24 cellular contexts compared by ENCODE assay signal in genomic region chr18:31607384-31607783, GRCh38. TPM values are rescaled to one million over a fixed set of nuclear protein-coding genes. Genes with fewer than 3 reads are reported as not detected.
A peak's percentile ranks its signal among the peaks of the same experiment; 100 is the strongest.
DNase-seq lines count a peak whose midpoint lies in the region; ATAC-seq and TF ChIP-seq lines count a peak whose summit lies in the region.
"Had no signal": no experiment of that assay in that cellular context is flagged by ENCODE, and none has a peak within 500 bp of the region (broad histone marks: within the 10 kb centered on the region; RNA-seq: fewer than 3 reads in every experiment).

No MANE protein-coding gene starts in this region.

- ATAC-seq in left lobe of liver (peak; percentile 96), GM19395 (IDR thresholded peaks at IDR 0.05; ENCODE audit: unreplicated experiment) (no peak), GM19397 (IDR thresholded peaks at IDR 0.05; ENCODE audit: unreplicated experiment) (no peak), T-helper 17 cell (no peak)
- ATAC-seq: CD8-positive, alpha-beta T cell; GM12878 had no signal

- peaks cover 2% of the 10 kb centered on the region for H3K9me3 Mint-ChIP-seq in progenitor cell of endocrine pancreas (ENCODE audit: low read depth)

- peaks cover 0 to 10% (median 6%) of the 10 kb centered on the region in 4 donors for H3K4me1 ChIP-seq in liver (ENCODE audit: control insufficient read depth in 4 of 4, insufficient read depth in 4 of 4, low read length in 3 of 4)
- H3K4me1 ChIP-seq: BE2C, Caco-2 had no signal

- no peaks in the 10 kb centered on the region for H3K27me3 Mint-ChIP-seq in progenitor cell of endocrine pancreas
- peaks cover 40% of the 10 kb centered on the region for H3K27me3 Mint-ChIP-seq in T-helper 17 cell
- H3K27me3 Mint-ChIP-seq: CD4-positive, CD25-positive, alpha-beta regulatory T cell had no signal

- WGBS in liver: 48% methylated on average over 5 of the region's 5 CpGs

- H3K36me3 ChIP-seq in liver (ENCODE audit: control insufficient read depth in 4 of 4, insufficient read depth in 3 of 4, low read depth in 1 of 4, low read length in 3 of 4): peaks cover 0 to 8% (median 0%) of the 10 kb centered on the region in 4 donors
- H3K36me3 ChIP-seq: BE2C, BLaER1 had no signal

- H3K4me3 ChIP-seq in liver (ENCODE audit: low read depth in 1 of 3, low read length in 3 of 3): no peak overlapping the region
- H3K4me3 ChIP-seq: BLaER1, GM12878 had no signal

- DNase-seq in left lobe of liver (ENCODE audit: low spot score) (peak; percentile 69), progenitor cell of endocrine pancreas (ENCODE audit: low spot score, unreplicated experiment) (no peak), T-helper 17 cell (no peak)
- DNase-seq: 8988T; ACHN; BE2C; C1 segment of cervical spinal cord; Caco-2; Calu3; CD4-positive, CD25-positive, alpha-beta regulatory T cell; CD8-positive, alpha-beta T cell; DND-41; EL; GDM1 had no signal

- H3K9ac ChIP-seq in liver (ENCODE audit: low read depth in 1 of 2, low read length in 2 of 2): no peak overlapping the region
- H3K9ac ChIP-seq: BLaER1 had no signal

- H3K27me3 ChIP-seq in liver (ENCODE audit: control insufficient read depth in 4 of 4, insufficient read depth in 4 of 4, low read length in 3 of 4): no peaks in the 10 kb centered on the region
- H3K27me3 ChIP-seq: BE2C, BLaER1 had no signal

- no peak for TF ChIP-seq RAD21 in liver (IDR thresholded peaks at IDR 0.05)

- peak overlapping the region; percentile 14 to 32 for H3K27ac ChIP-seq in liver (ENCODE audit: low read depth in 1 of 2, low read length in 2 of 2)
- H3K27ac ChIP-seq: BLaER1 had no signal

- H3K4me1 Mint-ChIP-seq in progenitor cell of endocrine pancreas (ENCODE audit: low read depth): peaks cover 45% of the 10 kb centered on the region
- no peaks in the 10 kb centered on the region for H3K4me1 Mint-ChIP-seq in T-helper 17 cell
- H3K4me1 Mint-ChIP-seq: CD14-positive monocyte; CD4-positive, CD25-positive, alpha-beta regulatory T cell had no signal

- H3K4me3 Mint-ChIP-seq in progenitor cell of endocrine pancreas (ENCODE audit: low read depth) (no peak overlapping the region), T-helper 17 cell (no peak overlapping the region)
- H3K4me3 Mint-ChIP-seq: CD14-positive monocyte; CD4-positive, CD25-positive, alpha-beta regulatory T cell; CD8-positive, alpha-beta T cell had no signal

- TF ChIP-seq CTCF in liver (IDR thresholded peaks at IDR 0.05; ENCODE audit: low read depth, low read length, missing input control) (no peak), progenitor cell of endocrine pancreas (IDR thresholded peaks at IDR 0.05; ENCODE audit: unreplicated experiment) (no peak)

- H3K27ac Mint-ChIP-seq in progenitor cell of endocrine pancreas (peak overlapping the region; percentile 56), T-helper 17 cell (no peak overlapping the region)
- H3K27ac Mint-ChIP-seq: CD14-positive monocyte; CD4-positive, CD25-positive, alpha-beta regulatory T cell; CD8-positive, alpha-beta T cell had no signal

- H3K36me3 Mint-ChIP-seq in progenitor cell of endocrine pancreas (ENCODE audit: insufficient read depth): no peaks in the 10 kb centered on the region
- H3K36me3 Mint-ChIP-seq in T-helper 17 cell (ENCODE audit: low read depth): peaks cover 3% of the 10 kb centered on the region
- H3K36me3 Mint-ChIP-seq: CD14-positive monocyte; CD4-positive, CD25-positive, alpha-beta regulatory T cell; CD8-positive, alpha-beta T cell had no signal

- H3K9me3 ChIP-seq in liver (ENCODE audit: control insufficient read depth in 4 of 4, low read length in 3 of 4) (no peaks in the 10 kb centered on the region), T-helper 17 cell (ENCODE audit: control insufficient read depth, low read length, poor library complexity, severe bottlenecking) (no peaks in the 10 kb centered on the region)
- H3K9me3 ChIP-seq: BE2C, BLaER1, Caco-2 had no signal

TF ChIP-seq in liver, 16 proteins besides CTCF, POLR2A, EP300 and RAD21:
- TF ChIP-seq EGR1 (IDR thresholded peaks at IDR 0.05; ENCODE audit: low read depth in 2 of 2) (no peak), FOXA2 (IDR thresholded peaks at IDR 0.05) (peak; percentile 10), ZBTB33 (IDR thresholded peaks at IDR 0.05) (no peak), SP1 (IDR thresholded peaks at IDR 0.05) (peak; percentile 81), RXRA (IDR thresholded peaks at IDR 0.05) (peak; percentile 58 to 77), ATF3 (IDR thresholded peaks at IDR 0.05) (no peak), JUND (IDR thresholded peaks at IDR 0.05) (peak in 1 of 2 donors; percentile 29), REST (IDR thresholded peaks at IDR 0.05) (peak; percentile 64), YY1 (IDR thresholded peaks at IDR 0.05) (peak; percentile 60), HNF4G (IDR thresholded peaks at IDR 0.05) (peak; percentile 69), FOXA1 (IDR thresholded peaks at IDR 0.05) (peak; percentile 46), HNF4A (conservative IDR thresholded peaks at IDR 0.05) (peak; percentile 96 to 98), MAX (IDR thresholded peaks at IDR 0.05) (peak; percentile 70), GABPA (IDR thresholded peaks at IDR 0.05 in 1 of 2, conservative IDR thresholded peaks at IDR 0.05 in 1 of 2) (no peak), NR2F2 (IDR thresholded peaks at IDR 0.05) (no peak), TAF1 (conservative IDR thresholded peaks at IDR 0.05) (no peak)
TF ChIP-seq in liver: peak in this region for 10.

RNA-seq across cellular contexts. Expression of gene TTR, which starts 15.7 kb away (rescaled TPM):
- total RNA-seq in left lobe of liver (4,291 TPM), liver (100 to 1,000 TPM; 295 to 600 TPM), progenitor cell of endocrine pancreas (150 and 157 TPM in 2 replicates), T-helper 17 cell (not detected)
- 1,000 to 10,000 TPM; 1,251 to 4,751 TPM for polyA plus RNA-seq in liver
- total RNA-seq: A673; CD4-positive, CD25-positive, alpha-beta regulatory T cell; CD8-positive, alpha-beta T cell; Daoy; G401 had no signal
- polyA plus RNA-seq: AG04450; CD14-positive monocyte; CD4-positive, CD25-positive, alpha-beta regulatory T cell had no signal

Comparison
In these comparisons a context has a peak if more than half of its experiments do, and no peak if none do; other contexts are left out.
1. RNA of gene TTR, which starts 15.7 kb away (total RNA-seq): 4,291 TPM in left lobe of liver (single experiment), 295 to 600 TPM in liver and 150 to 157 TPM in progenitor cell of endocrine pancreas; not detected in T-helper 17 cell; every median in the first group is over 100 times any median in the second.